In genomic region chr14:103561381-103562134, GRCh38 we compare ENCODE assay signal across 8 cellular contexts. TPM values are rescaled to one million over a fixed set of nuclear protein-coding genes. Genes with fewer than 3 reads are reported as not detected.
DNase-seq lines count a peak whose midpoint lies in the region; ATAC-seq and TF ChIP-seq lines count a peak whose summit lies in the region.

No MANE protein-coding gene starts in this region.

- H3K27me3 ChIP-seq in BJ (ENCODE audit: control insufficient read depth, insufficient read depth, low read length) (no peaks in the 10 kb centered on the region), colonic mucosa (no peaks in the 10 kb centered on the region), lung (ENCODE audit: control insufficient read depth, insufficient read depth) (no peaks in the 10 kb centered on the region)

- TF ChIP-seq CTCF in BJ (IDR thresholded peaks at IDR 0.05; ENCODE audit: insufficient read depth, low read depth, low read length) = no peak
- no peak for TF ChIP-seq CTCF in colonic mucosa (IDR thresholded peaks at IDR 0.05)
- no peak for TF ChIP-seq CTCF in lung (IDR thresholded peaks at IDR 0.05; ENCODE audit: control extremely low read depth, extremely low read depth)

- H3K4me1 Mint-ChIP-seq in stimulated activated naive CD8-positive, alpha-beta T cell treated with anti-CD3 and anti-CD28 coated beads, Interleukin-15, Interleukin-2, amounts not matched to agents 100 ng/mL and 50 ng/mL, for 24 hours (ENCODE audit: low read depth) = peaks cover 74% of the 10 kb centered on the region

- H3K9me3 ChIP-seq in colonic mucosa (no peaks in the 10 kb centered on the region), lung (ENCODE audit: control insufficient read depth in 2 of 2, insufficient read depth in 1 of 2, low read length in 1 of 2) (no peaks in the 10 kb centered on the region)

- POLR2A ChIA-PET in BJ (lab: Charles Lee) = interaction anchor here (0.6 kb wide), 1 partner anchor 452 kb away, joined by 3 read pairs; no protein-coding TSS in a partner anchor

- peaks cover 7% of the 10 kb centered on the region for H3K36me3 ChIP-seq in BJ (ENCODE audit: control insufficient read depth, insufficient read depth, low read length)
- no peaks in the 10 kb centered on the region for H3K36me3 ChIP-seq in colonic mucosa
- peaks cover 5 to 11% of the 10 kb centered on the region in 2 donors for H3K36me3 ChIP-seq in lung (ENCODE audit: control insufficient read depth in 2 of 2, insufficient read depth in 2 of 2, low read length in 2 of 2)

- ATAC-seq in GM19351 (IDR thresholded peaks at IDR 0.05; ENCODE audit: unreplicated experiment) (peak; percentile 27), HG03442 (IDR thresholded peaks at IDR 0.05; ENCODE audit: unreplicated experiment) (peak; percentile 18), lung (ENCODE audit: insufficient read depth, low FRiP score) (peak; percentile 40)

- H3K4me3 ChIP-seq in BJ (ENCODE audit: low read depth, low read length) (peak overlapping the region; percentile 94), colonic mucosa (peak overlapping the region; percentile 99), lung (peak overlapping the region; percentile 87)

- peaks cover 32% of the 10 kb centered on the region for H3K36me3 Mint-ChIP-seq in stimulated activated naive CD8-positive, alpha-beta T cell treated with anti-CD3 and anti-CD28 coated beads, Interleukin-15, Interleukin-2, amounts not matched to agents 100 ng/mL and 50 ng/mL, for 24 hours (ENCODE audit: low read depth)

- H3K9me3 Mint-ChIP-seq in stimulated activated naive CD8-positive, alpha-beta T cell treated with anti-CD3 and anti-CD28 coated beads, Interleukin-15, Interleukin-2, amounts not matched to agents 100 ng/mL and 50 ng/mL, for 24 hours = no peaks in the 10 kb centered on the region

- peak overlapping the region; percentile 98 for H3K4me3 Mint-ChIP-seq in stimulated activated naive CD8-positive, alpha-beta T cell treated with anti-CD3 and anti-CD28 coated beads, Interleukin-15, Interleukin-2, amounts not matched to agents 100 ng/mL and 50 ng/mL, for 24 hours

- DNase-seq in BJ (ENCODE audit: low read depth) (no peak), T follicular helper cell (ENCODE audit: low read depth) (peak; percentile 13), colonic mucosa (no peak), lung (ENCODE audit: low spot score) (peak; percentile 45), nucleus accumbens (lab: John Stamatoyannopoulos, UW) (no peak)

- H3K27ac ChIP-seq in colonic mucosa (peak overlapping the region; percentile 93), lung (ENCODE audit: low read depth in 1 of 2, low read length in 1 of 2) (peak overlapping the region; percentile 97 to 99)

- peaks cover 9% of the 10 kb centered on the region for H3K4me1 ChIP-seq in colonic mucosa
- H3K4me1 ChIP-seq in lung (ENCODE audit: control insufficient read depth in 2 of 2, insufficient read depth in 2 of 2, low read length in 2 of 2) = peaks cover 10 to 27% of the 10 kb centered on the region in 2 donors

- H3K27ac Mint-ChIP-seq in stimulated activated naive CD8-positive, alpha-beta T cell treated with anti-CD3 and anti-CD28 coated beads, Interleukin-15, Interleukin-2, amounts not matched to agents 100 ng/mL and 50 ng/mL, for 24 hours = peak overlapping the region; percentile 90

- WGBS in lung, 2 donors = 6% methylated on average over 32 to 33 of the region's 33 CpGs

- peak overlapping the region; percentile 90 to 97 for H3K9ac ChIP-seq in colonic mucosa (ENCODE audit: low read depth in 2 of 2, low read length in 2 of 2)

- intact Hi-C loops in colonic mucosa (cut with DNase I) = no loop called here

- H3K27me3 Mint-ChIP-seq in stimulated activated naive CD8-positive, alpha-beta T cell treated with anti-CD3 and anti-CD28 coated beads, Interleukin-15, Interleukin-2, amounts not matched to agents 100 ng/mL and 50 ng/mL, for 24 hours = no peaks in the 10 kb centered on the region

- CTCF ChIA-PET in BJ (lab: Yijun Ruan, JAX) = interaction anchor here (0.7 to 1.3 kb wide), 4 partner anchors 14 to 134 kb away, joined by 3 to 6 read pairs (median 4); no protein-coding TSS in a partner anchor

RNA-seq across cellular contexts. Expression of gene BAG5, which starts 0.9 kb away (rescaled TPM):
- polyA plus RNA-seq in BJ (2011; rRNA removed) (4.9 and 7.9 TPM in 2 replicates), lung (10 to 100 TPM in 1 of 2 donors, 1 to 10 TPM in 1; 8.7 to 12.3 TPM)
- polyA minus RNA-seq in BJ (2011; rRNA and poly(A)+ RNA removed) = 7.1 and 8.9 TPM in 2 replicates
- total RNA-seq in colonic mucosa (10 to 100 TPM; 26.8 to 29.7 TPM), lung (10 to 100 TPM; 24.8 to 26.0 TPM)

RNA-seq across cellular contexts. Expression of gene COA8, which starts 1.2 kb away (rescaled TPM):
- polyA plus RNA-seq in BJ (2011; rRNA removed) (16.9 and 25.8 TPM in 2 replicates), lung (10 to 100 TPM; 30.6 to 59.8 TPM)
- polyA minus RNA-seq in BJ (2011; rRNA and poly(A)+ RNA removed) = 3.0 and 5.2 TPM in 2 replicates
- total RNA-seq in colonic mucosa (10 to 100 TPM; 37.1 to 41.5 TPM), lung (10 to 100 TPM; 39.4 to 39.6 TPM)

RNA-seq across cellular contexts. Expression of gene TRMT61A, which starts 32.6 kb away (rescaled TPM):
- polyA plus RNA-seq in BJ (2011; rRNA removed) (6.2 and 11.7 TPM in 2 replicates), lung (10 to 100 TPM; 16.8 to 21.5 TPM)
- polyA minus RNA-seq in BJ (2011; rRNA and poly(A)+ RNA removed) = 3.7 and 4.5 TPM in 2 replicates
- total RNA-seq in colonic mucosa (10 to 100 TPM in 1 of 2 donors, 1 to 10 TPM in 1; 10.0 to 17.8 TPM), lung (10 to 100 TPM; 11.9 to 15.2 TPM)

RNA-seq across cellular contexts. Expression of gene CKB, which starts 38.9 kb away (rescaled TPM):
- 25.7 and 74.7 TPM in 2 replicates for polyA plus RNA-seq in BJ (2011; rRNA removed)
- polyA minus RNA-seq in BJ (2011; rRNA and poly(A)+ RNA removed) = 10.9 and 11.0 TPM in 2 replicates
- total RNA-seq in colonic mucosa = 1,000 to 10,000 TPM; 1,501 to 4,641 TPM
- 100 to 1,000 TPM; 265 to 356 TPM for total RNA-seq in lung
- polyA plus RNA-seq in lung = 100 to 1,000 TPM; 111 to 289 TPM

Comparison
In these comparisons a context has a peak if more than half of its experiments do, and no peak if none do; other contexts are left out.
1. DNase-seq: peak in T follicular helper cell (single experiment) and lung (single experiment); none in BJ (single experiment), colonic mucosa (single experiment) and nucleus accumbens (0 of 56).
2. Peak in every context shown above with its lines, with median percentiles within 50 percentile points of each other: H3K4me3 ChIP-seq and ATAC-seq.